ENCODE assay signal across 11 cellular contexts in the genomic region with DNA sequence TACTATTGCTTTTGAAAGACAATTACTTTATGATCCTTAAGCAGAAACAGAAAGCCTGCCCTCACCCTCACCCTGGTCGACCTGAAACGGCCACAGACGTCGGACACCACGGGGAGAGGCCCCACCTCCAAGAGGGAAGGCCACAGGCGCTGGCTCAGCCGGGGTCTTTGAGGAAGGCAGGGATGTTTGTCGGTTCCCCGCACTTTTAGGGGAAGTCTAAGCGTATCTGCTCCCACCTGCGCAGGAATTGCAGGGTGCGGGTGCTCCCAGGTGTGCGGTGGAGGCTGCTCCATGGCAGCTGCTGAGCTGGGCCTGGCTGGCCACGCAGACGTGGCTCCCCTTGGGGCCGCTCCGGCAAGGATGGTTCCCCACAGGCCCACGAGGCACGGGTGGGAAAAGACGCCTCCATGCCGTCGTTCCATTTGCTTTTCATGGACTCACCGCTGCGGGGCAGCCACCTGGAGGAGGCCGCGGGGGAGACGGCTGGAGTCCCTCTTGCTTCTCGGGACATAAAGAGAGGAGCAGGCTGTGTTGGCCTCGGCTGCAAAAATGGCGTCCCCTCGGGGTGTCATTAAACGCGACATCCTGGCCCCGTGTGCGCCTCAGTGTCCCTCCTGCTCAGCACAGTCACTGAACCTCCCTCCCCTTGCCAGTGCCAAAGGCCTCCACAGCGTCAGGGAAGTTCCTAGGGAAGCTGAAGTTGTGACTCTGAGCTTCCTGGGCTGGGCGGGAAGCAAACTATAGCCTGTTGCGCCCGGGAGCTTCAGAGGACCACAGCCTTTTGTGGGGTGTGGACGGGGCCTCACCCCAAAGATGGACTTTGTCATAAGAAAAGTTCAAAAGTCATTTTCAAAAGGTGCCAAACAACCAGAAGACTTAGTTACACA.
A peak's percentile ranks its signal among the peaks of the same experiment; 100 is the strongest.
DNase-seq lines count a peak whose midpoint lies in the region; ATAC-seq, FAIRE-seq and TF ChIP-seq lines count a peak whose summit lies in the region.
"Had no signal": no experiment of that assay in that cellular context is flagged by ENCODE, and none has a peak within 500 bp of the region (broad histone marks: within the 10 kb centered on the region; RNA-seq: fewer than 3 reads in every experiment).

No MANE protein-coding gene starts in this region.

- no peaks in the 10 kb centered on the region for H3K9me3 ChIP-seq in CD4-positive, alpha-beta T cell (ENCODE audit: control insufficient read depth, low read length)
- H3K9me3 ChIP-seq in OCI-LY7 (ENCODE audit: low read length) (no peaks in the 10 kb centered on the region), pancreas (no peaks in the 10 kb centered on the region)

- 84 to 88% methylated on average over 40 of the region's 40 CpGs for WGBS in pancreas, 2 donors

- intact Hi-C loops in CD4-positive, alpha-beta T cell (cut with DNase I, micrococcal nuclease): loop anchor here in 1 of 2 experiments (5.0 kb wide), 1 partner anchor 68 kb away; no protein-coding TSS in a partner anchor
- intact Hi-C loops in OCI-LY7 (cut with micrococcal nuclease; ENCODE audit: unreplicated experiment) (no loop called here), pancreas (cut with DNase I) (no loop called here)

- POLR2A ChIA-PET in CD4-positive, alpha-beta T cell (lab: Charles Lee): no interaction called here
- POLR2A ChIA-PET in OCI-LY7 (lab: Charles Lee): interaction anchor here (1.0 kb wide), 1 partner anchor 64 kb away, joined by 3 read pairs; no protein-coding TSS in a partner anchor

- H3K79me2 ChIP-seq in OCI-LY7 (ENCODE audit: insufficient read depth, low read depth, low read length): peaks cover 14% of the 10 kb centered on the region; the same call in 1 of the 2 replicates

- H3K36me3 Mint-ChIP-seq in CD4-positive, alpha-beta T cell (ENCODE audit: low read depth): peaks cover 55% of the 10 kb centered on the region

- peak overlapping the region; percentile 86 for H3K4me2 ChIP-seq in OCI-LY7 (ENCODE audit: low read length)

- FAIRE-seq in pancreas (lab: Jason Lieb, UNC): no peak

- peaks cover 49% of the 10 kb centered on the region for H3K4me1 ChIP-seq in OCI-LY7 (ENCODE audit: insufficient read depth, low read length, poor library complexity, severe bottlenecking)
- no peaks in the 10 kb centered on the region for H3K4me1 ChIP-seq in pancreas

- CTCF ChIA-PET in CD4-positive, alpha-beta T cell (lab: Charles Lee): no interaction called here
- CTCF ChIA-PET in OCI-LY7 (lab: Charles Lee; ENCODE audit: unreplicated experiment): no interaction called here

- H3K4me3 ChIP-seq in OCI-LY7 (ENCODE audit: low read depth, low read length, poor library complexity, severe bottlenecking) (peak overlapping the region; percentile 53), fibroblast of pulmonary artery (replicated peaks; ENCODE audit: low read depth, low read length) (peak overlapping the region; percentile 12), pancreas (no peak overlapping the region)

- no peak overlapping the region for H2AFZ ChIP-seq in OCI-LY7 (ENCODE audit: low read length)

- H3K36me3 ChIP-seq in OCI-LY7 (ENCODE audit: insufficient read depth, low read length) (peaks cover 32% of the 10 kb centered on the region), pancreas (no peaks in the 10 kb centered on the region)

- BruUV-seq in OCI-LY7 (replicated peaks; lab: Mats Ljungman, UMichigan): no TSS peak

- no peaks in the 10 kb centered on the region for H3K9me2 ChIP-seq in OCI-LY7 (ENCODE audit: insufficient read depth, low read length)

- H3K27ac ChIP-seq in CD4-positive, alpha-beta T cell (ENCODE audit: low read depth, low read length): no peak overlapping the region
- H3K27ac ChIP-seq in OCI-LY7 (ENCODE audit: low read depth, low read length, poor library complexity, severe bottlenecking): peak overlapping the region; percentile 97
- peak overlapping the region; percentile 19 to 67 (median 40) for H3K27ac ChIP-seq in pancreas

- TF ChIP-seq CTCF in CD4-positive, alpha-beta T cell (IDR thresholded peaks at IDR 0.05): no peak
- TF ChIP-seq CTCF in OCI-LY7 (conservative IDR thresholded peaks at IDR 0.05; ENCODE audit: low read length): no peak
- no peak for TF ChIP-seq CTCF in fibroblast of pulmonary artery (IDR thresholded peaks at IDR 0.05; ENCODE audit: low read length, missing control alignments)
- no peak for TF ChIP-seq CTCF in pancreas (IDR thresholded peaks at IDR 0.05)

- H3K4me3 Mint-ChIP-seq in CD4-positive, alpha-beta T cell: no peak overlapping the region

- no peaks in the 10 kb centered on the region for H3K9me3 Mint-ChIP-seq in CD4-positive, alpha-beta T cell

- no peaks in the 10 kb centered on the region for H3K27me3 ChIP-seq in CD4-positive, alpha-beta T cell (ENCODE audit: control insufficient read depth, insufficient read depth, low read length)
- no peaks in the 10 kb centered on the region for H3K27me3 ChIP-seq in pancreas

- H3K27ac Mint-ChIP-seq in CD4-positive, alpha-beta T cell: peak overlapping the region; percentile 36

- peaks cover 4% of the 10 kb centered on the region for H3K4me1 Mint-ChIP-seq in CD4-positive, alpha-beta T cell (ENCODE audit: low read depth)

- DNase-seq in CD4-positive, alpha-beta T cell: no peak
- no peak for DNase-seq in OCI-LY7 (ENCODE audit: low spot score)
- DNase-seq in fibroblast of pulmonary artery (ENCODE audit: low read depth): no peak
- DNase-seq in pancreas: peak in 2 of 6 donors; percentile 12 to 60
- DNase-seq in NCI-H1092 treated with DMSO at 0.1 percent for 48 hours (lab: John Stamatoyannopoulos, UW): no peak
- DNase-seq in DMS79 (lab: John Stamatoyannopoulos, UW): no peak
- DNase-seq in glomerular visceral epithelial cell (ENCODE audit: extremely low spot score): no peak
- DNase-seq: hippocampal formation, NCI-H187, SIG-M5 had no signal

- H4K20me1 ChIP-seq in OCI-LY7 (ENCODE audit: insufficient read depth, low read length): no peaks in the 10 kb centered on the region

- no peaks in the 10 kb centered on the region for H3K27me3 Mint-ChIP-seq in CD4-positive, alpha-beta T cell

- no peak for ATAC-seq in CD4-positive, alpha-beta T cell (ENCODE audit: poor library complexity)
- ATAC-seq in pancreas: peak in 1 of 4 donors; percentile 26
- no peak for ATAC-seq in GM21447 (IDR thresholded peaks at IDR 0.05; ENCODE audit: unreplicated experiment)

Comparison
In these comparisons a context has a peak if more than half of its experiments do, and no peak if none do; other contexts are left out.
1. H3K4me3 ChIP-seq: peak in OCI-LY7 (single experiment) and fibroblast of pulmonary artery (single experiment); none in pancreas (0 of 4).